In the genomic region with DNA sequence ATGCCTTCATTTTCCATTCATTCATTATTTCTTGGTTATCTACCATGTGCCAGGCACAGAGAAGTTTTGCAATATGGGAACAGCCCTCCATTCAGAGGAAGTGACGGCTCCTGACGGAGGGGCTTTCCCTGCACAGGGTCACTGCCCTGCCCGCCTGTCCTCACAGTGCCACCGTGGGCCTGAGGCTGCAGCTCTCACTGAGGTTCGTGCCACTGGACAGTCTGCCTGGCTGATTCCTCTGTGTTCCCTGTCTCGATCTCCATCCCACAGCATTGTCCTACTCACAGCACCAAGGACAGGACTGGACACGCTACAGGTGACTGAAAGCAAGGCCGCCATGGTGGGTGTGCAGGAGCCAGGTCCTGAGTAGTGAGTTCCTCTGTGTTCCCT, we compare ENCODE assay signal across 25 cellular contexts.
"Had no signal": no experiment of that assay in that cellular context is flagged by ENCODE, and none has a peak within 500 bp of the region (broad histone marks: within the 10 kb centered on the region; RNA-seq: fewer than 3 reads in every experiment).

No MANE protein-coding gene starts in this region.

- H3K4me3 Mint-ChIP-seq: activated CD4-positive, alpha-beta memory T cell treated with anti-CD3 and anti-CD28 coated beads for 36 hours; activated CD4-positive, alpha-beta T cell treated with anti-CD3 and anti-CD28 coated beads, Interleukin-2, amount 10 ng/mL, durations not matched to agents 24 days and 14 days; activated T-cell treated with anti-CD3 and anti-CD28 coated beads, Interleukin-2, amount 50 U/mL, for 24 hours; natural killer cell; stimulated activated effector memory CD8-positive, alpha-beta T cell treated with anti-CD3 and anti-CD28 coated beads, Interleukin-12 subunit alpha, Interleukin-12 subunit beta, amount 100 ng/mL, for 72 hours; stimulated activated naive CD8-positive, alpha-beta T cell treated with anti-CD3 and anti-CD28 coated beads, Interleukin-15, amount 100 ng/mL, for 72 hours had no signal

- H3K27me3 ChIP-seq: brain microvascular endothelial cell, hepatocyte, ovary, sigmoid colon, upper lobe of left lung had no signal

- H3K4me2 ChIP-seq: hepatocyte had no signal

- H3K36me3 ChIP-seq: brain microvascular endothelial cell, gastrocnemius medialis, ovary, sigmoid colon, upper lobe of left lung had no signal

- FAIRE-seq: astrocyte, keratinocyte, small intestine had no signal

- H3K4me3 ChIP-seq: gastrocnemius medialis, hepatocyte, ovary, sigmoid colon, upper lobe of left lung had no signal

- ATAC-seq: gastrocnemius medialis; natural killer cell; stimulated activated effector memory CD8-positive, alpha-beta T cell treated with anti-CD3 and anti-CD28 coated beads, Interleukin-12 subunit alpha, Interleukin-12 subunit beta, amount 100 ng/mL, for 72 hours; stimulated activated naive CD8-positive, alpha-beta T cell treated with anti-CD3 and anti-CD28 coated beads, Interleukin-15, amount 100 ng/mL, for 72 hours had no signal

- H3K9me3 Mint-ChIP-seq: activated CD4-positive, alpha-beta memory T cell treated with anti-CD3 and anti-CD28 coated beads for 36 hours; activated CD4-positive, alpha-beta T cell treated with anti-CD3 and anti-CD28 coated beads, Interleukin-2, amount 10 ng/mL, durations not matched to agents 24 days and 14 days; activated T-cell treated with anti-CD3 and anti-CD28 coated beads, Interleukin-2, amount 50 U/mL, for 24 hours; natural killer cell; stimulated activated effector memory CD8-positive, alpha-beta T cell treated with anti-CD3 and anti-CD28 coated beads, Interleukin-12 subunit alpha, Interleukin-12 subunit beta, amount 100 ng/mL, for 72 hours; stimulated activated naive CD8-positive, alpha-beta T cell treated with anti-CD3 and anti-CD28 coated beads, Interleukin-15, amount 100 ng/mL, for 72 hours had no signal

- H3K27ac ChIP-seq: brain microvascular endothelial cell, gastrocnemius medialis, hepatocyte, ovary, sigmoid colon, upper lobe of left lung had no signal

- DNase-seq: activated CD4-positive, alpha-beta memory T cell treated with anti-CD3 and anti-CD28 coated beads for 36 hours; activated CD4-positive, alpha-beta T cell treated with anti-CD3 and anti-CD28 coated beads, Interleukin-2, amount 10 ng/mL, durations not matched to agents 24 days and 14 days; activated CD4-positive, CD25-positive, alpha-beta regulatory T cell treated with anti-CD3 and anti-CD28 coated beads, Interleukin-2, amount 50 U/mL, for 72 hours; activated gamma-delta T cell; activated naive CD4-positive, alpha-beta T cell treated with anti-CD3 and anti-CD28 coated beads, Interleukin-2, amount 50 U/mL, for 16 hours; activated T-cell treated with anti-CD3 and anti-CD28 coated beads, Interleukin-2, amount 50 U/mL, for 24 hours; amniotic stem cell; brain microvascular endothelial cell; central memory CD4-positive, alpha-beta T cell; dermis blood vessel endothelial cell; effector CD4-positive, alpha-beta T cell; gastrocnemius medialis; natural killer cell; ovary; sigmoid colon; small intestine; stimulated activated CD4-positive, alpha-beta T cell treated with anti-CD3 and anti-CD28 coated beads, Interleukin-4, amount 100 ng/mL, for 24 hours; stimulated activated naive CD8-positive, alpha-beta T cell treated with anti-CD3 and anti-CD28 coated beads, Interleukin-15, amount 100 ng/mL, for 72 hours; substantia nigra; T-helper 2 cell; upper lobe of left lung had no signal

- H3K27ac Mint-ChIP-seq: activated CD4-positive, alpha-beta memory T cell treated with anti-CD3 and anti-CD28 coated beads for 36 hours; activated CD4-positive, alpha-beta T cell treated with anti-CD3 and anti-CD28 coated beads, Interleukin-2, amount 10 ng/mL, durations not matched to agents 24 days and 14 days; activated T-cell treated with anti-CD3 and anti-CD28 coated beads, Interleukin-2, amount 50 U/mL, for 24 hours; natural killer cell; stimulated activated effector memory CD8-positive, alpha-beta T cell treated with anti-CD3 and anti-CD28 coated beads, Interleukin-12 subunit alpha, Interleukin-12 subunit beta, amount 100 ng/mL, for 72 hours; stimulated activated naive CD8-positive, alpha-beta T cell treated with anti-CD3 and anti-CD28 coated beads, Interleukin-15, amount 100 ng/mL, for 72 hours had no signal

- H3K36me3 Mint-ChIP-seq: activated CD4-positive, alpha-beta memory T cell treated with anti-CD3 and anti-CD28 coated beads for 36 hours; natural killer cell; stimulated activated effector memory CD8-positive, alpha-beta T cell treated with anti-CD3 and anti-CD28 coated beads, Interleukin-12 subunit alpha, Interleukin-12 subunit beta, amount 100 ng/mL, for 72 hours had no signal

- H3K9me3 ChIP-seq: gastrocnemius medialis, ovary, sigmoid colon, upper lobe of left lung had no signal

- H3K4me1 Mint-ChIP-seq: stimulated activated effector memory CD8-positive, alpha-beta T cell treated with anti-CD3 and anti-CD28 coated beads, Interleukin-12 subunit alpha, Interleukin-12 subunit beta, amount 100 ng/mL, for 72 hours; stimulated activated naive CD8-positive, alpha-beta T cell treated with anti-CD3 and anti-CD28 coated beads, Interleukin-15, amount 100 ng/mL, for 72 hours had no signal

- H2AFZ ChIP-seq: hepatocyte had no signal
